ENCODE assay signal across 27 cellular contexts in the genomic region with DNA sequence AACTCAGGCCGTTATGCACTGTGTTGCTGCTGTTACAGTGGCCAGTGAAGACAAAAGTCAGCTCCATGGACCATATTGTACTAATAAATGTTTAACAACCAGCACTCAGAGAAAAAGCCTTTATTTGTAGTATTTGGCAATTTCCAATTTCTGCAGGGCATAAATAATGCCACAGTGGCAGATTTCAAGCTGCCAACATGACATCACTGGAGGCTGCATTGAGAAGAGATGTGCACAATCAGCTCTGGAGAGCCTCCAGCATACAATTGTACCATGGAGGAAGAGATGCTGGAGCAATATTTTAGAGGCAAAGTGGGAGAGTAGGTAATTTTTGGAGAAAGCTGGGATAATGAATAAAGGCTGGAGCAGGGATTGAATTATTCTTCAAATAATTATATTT.
"Had no signal": no experiment of that assay in that cellular context is flagged by ENCODE, and none has a peak within 500 bp of the region (broad histone marks: within the 10 kb centered on the region; RNA-seq: fewer than 3 reads in every experiment).

No MANE protein-coding gene starts in this region.

- H3K4me1 Mint-ChIP-seq: central memory CD8-positive, alpha-beta T cell had no signal

- H3K79me2 ChIP-seq: hepatocyte had no signal

- H3K36me3 ChIP-seq: breast epithelium, esophagus muscularis mucosa, ovary, thoracic aorta, uterus had no signal

- H3K27me3 ChIP-seq: breast epithelium, ovary, uterus had no signal

- H3K4me2 ChIP-seq: hepatocyte had no signal

- H3K36me3 Mint-ChIP-seq: type B pancreatic cell had no signal

- H3K4me1 ChIP-seq: breast epithelium, uterus had no signal

- FAIRE-seq: frontal cortex, keratinocyte had no signal

- ATAC-seq: activated T-cell treated with anti-CD3 and anti-CD28 coated beads, Interleukin-2, amount 50 U/mL, for 4 hours; activated T-helper 17 cell treated with anti-CD3 and anti-CD28 coated beads, Interleukin-2, amount 50 U/mL, for 72 hours; left cardiac atrium; left ventricle myocardium superior; right cardiac atrium; stimulated activated naive CD8-positive, alpha-beta T cell treated with anti-CD3 and anti-CD28 coated beads, Interleukin-15, Interleukin-2, amounts not matched to agents 100 U/mL and 50 U/mL, for 24 hours had no signal

- H2AFZ ChIP-seq: hepatocyte had no signal

- H3K27ac ChIP-seq: breast epithelium, esophagus muscularis mucosa, hepatocyte, ovary, thoracic aorta, uterus had no signal

- H3K4me3 Mint-ChIP-seq: activated CD4-positive, alpha-beta memory T cell treated with anti-CD3 and anti-CD28 coated beads, Interleukin-2, amount 10 ng/mL, durations not matched to agents 7 days and 5 days; activated CD4-positive, alpha-beta T cell treated with anti-CD3 and anti-CD28 coated beads, Interleukin-2, amount 10 ng/mL, durations not matched to agents 7 days and 5 days; activated T-cell treated with anti-CD3 and anti-CD28 coated beads, Interleukin-2, amount 50 U/mL, for 4 hours; activated T-helper 17 cell treated with anti-CD3 and anti-CD28 coated beads, Interleukin-2, amount 50 U/mL, for 72 hours; central memory CD8-positive, alpha-beta T cell; dendritic cell treated with granulocyte-macrophage colony-stimulating factor and Interleukin-4, amounts not matched to agents 40 ng/mL and 50 ng/mL, for 4 days; endodermal cell; nephron progenitor cell; type B pancreatic cell had no signal

- H3K9me3 ChIP-seq: breast epithelium, esophagus muscularis mucosa, thoracic aorta, uterus had no signal

- DNase-seq: activated CD4-positive, alpha-beta memory T cell treated with anti-CD3 and anti-CD28 coated beads, Interleukin-2, amount 10 ng/mL, durations not matched to agents 7 days and 5 days; activated CD4-positive, alpha-beta T cell treated with anti-CD3 and anti-CD28 coated beads for 1 hour; activated CD4-positive, alpha-beta T cell treated with anti-CD3 and anti-CD28 coated beads, Interleukin-2, amount 10 ng/mL, durations not matched to agents 7 days and 5 days; activated gamma-delta T cell treated with Interleukin-2 at 50 U/mL for 16 hours; activated naive CD4-positive, alpha-beta T cell treated with anti-CD3 and anti-CD28 coated beads, Interleukin-2, amount 50 U/mL, for 16 hours; activated T-cell treated with anti-CD3 and anti-CD28 coated beads, Interleukin-2, amount 50 U/mL, for 4 hours; endodermal cell; glutamatergic neuron; left cardiac atrium; left ventricle myocardium superior; nephron progenitor cell; ovary; right cardiac atrium; stimulated activated CD4-positive, alpha-beta T cell treated with anti-CD3 and anti-CD28 coated beads, Interleukin-4, amount 100 ng/mL, for 1 hour; stimulated activated naive CD8-positive, alpha-beta T cell treated with anti-CD3 and anti-CD28 coated beads, Interleukin-15, Interleukin-2, amounts not matched to agents 100 U/mL and 50 U/mL, for 24 hours; T1000; uterus had no signal

- H3K27ac Mint-ChIP-seq: activated CD4-positive, alpha-beta memory T cell treated with anti-CD3 and anti-CD28 coated beads, Interleukin-2, amount 10 ng/mL, durations not matched to agents 7 days and 5 days; activated CD4-positive, alpha-beta T cell treated with anti-CD3 and anti-CD28 coated beads, Interleukin-2, amount 10 ng/mL, durations not matched to agents 7 days and 5 days; activated T-helper 17 cell treated with anti-CD3 and anti-CD28 coated beads, Interleukin-2, amount 50 U/mL, for 72 hours; dendritic cell treated with granulocyte-macrophage colony-stimulating factor and Interleukin-4, amounts not matched to agents 40 ng/mL and 50 ng/mL, for 4 days; endodermal cell; nephron progenitor cell; type B pancreatic cell had no signal

- H3K9me3 Mint-ChIP-seq: activated CD4-positive, alpha-beta memory T cell treated with anti-CD3 and anti-CD28 coated beads, Interleukin-2, amount 10 ng/mL, durations not matched to agents 7 days and 5 days; activated CD4-positive, alpha-beta T cell treated with anti-CD3 and anti-CD28 coated beads, Interleukin-2, amount 10 ng/mL, durations not matched to agents 7 days and 5 days; activated T-cell treated with anti-CD3 and anti-CD28 coated beads, Interleukin-2, amount 50 U/mL, for 4 hours; activated T-helper 17 cell treated with anti-CD3 and anti-CD28 coated beads, Interleukin-2, amount 50 U/mL, for 72 hours; central memory CD8-positive, alpha-beta T cell; dendritic cell treated with granulocyte-macrophage colony-stimulating factor and Interleukin-4, amounts not matched to agents 40 ng/mL and 50 ng/mL, for 4 days; endodermal cell; nephron progenitor cell; type B pancreatic cell had no signal

- H3K4me3 ChIP-seq: breast epithelium, esophagus muscularis mucosa, hepatocyte, ovary, thoracic aorta, uterus had no signal
